11 cellular contexts compared by ENCODE assay signal in the genomic region with DNA sequence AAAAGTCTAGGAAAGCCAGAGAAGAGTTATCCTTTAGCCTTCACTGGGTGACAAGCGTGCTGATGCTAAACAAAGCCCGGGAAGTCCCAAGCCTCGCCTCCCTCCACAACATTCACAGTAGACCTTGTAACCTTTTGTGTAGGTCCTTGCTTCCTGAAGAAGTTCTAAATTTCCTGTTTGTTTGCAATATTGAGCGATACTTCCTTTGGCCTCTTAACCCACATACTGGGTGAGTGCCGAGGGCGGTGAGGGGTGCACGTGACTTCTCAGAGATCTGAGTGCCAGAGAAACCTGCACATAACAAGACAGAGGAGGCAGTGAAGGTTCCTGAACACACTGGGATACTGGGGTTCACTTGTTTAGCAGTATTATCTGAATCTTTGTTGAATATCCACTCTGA.
DNase-seq lines count a peak whose midpoint lies in the region; ATAC-seq and TF ChIP-seq lines count a peak whose summit lies in the region.
"Had no signal": no experiment of that assay in that cellular context is flagged by ENCODE, and none has a peak within 500 bp of the region (broad histone marks: within the 10 kb centered on the region; RNA-seq: fewer than 3 reads in every experiment).

No MANE protein-coding gene starts in this region.

- no peaks in the 10 kb centered on the region for H3K9me3 Mint-ChIP-seq in activated T-cell treated with anti-CD3 and anti-CD28 coated beads, Interleukin-2, amount 50 U/mL, for 72 hours

- no peaks in the 10 kb centered on the region for H3K27me3 Mint-ChIP-seq in activated T-cell treated with anti-CD3 and anti-CD28 coated beads, Interleukin-2, amount 50 U/mL, for 72 hours (ENCODE audit: low read depth)

- H3K27ac Mint-ChIP-seq in activated T-cell treated with anti-CD3 and anti-CD28 coated beads, Interleukin-2, amount 50 U/mL, for 72 hours = peak overlapping the region; percentile 43

- peaks cover 2 to 4% of the 10 kb centered on the region in 2 donors for H3K36me3 Mint-ChIP-seq in activated T-cell treated with anti-CD3 and anti-CD28 coated beads, Interleukin-2, amount 50 U/mL, for 72 hours (ENCODE audit: insufficient read depth in 2 of 2)

- POLR2A ChIA-PET in RWPE1 (lab: Yijun Ruan, JAX; ENCODE audit: low non-redundant PET) = no interaction called here

- ATAC-seq in activated T-cell treated with anti-CD3 and anti-CD28 coated beads, Interleukin-2, amount 50 U/mL, for 72 hours (replicated peaks in 1 of 2) = peak; percentile 66 to 71
- peak; percentile 63 for ATAC-seq in left lobe of liver

- DNase-seq in NCI-H2029 (lab: John Stamatoyannopoulos, UW) (peak; percentile 22), NCI-H2029 treated with DMSO at 0.1 percent for 48 hours (lab: John Stamatoyannopoulos, UW) (no peak), left lobe of liver (ENCODE audit: low spot score) (no peak), RWPE1 (ENCODE audit: low spot score) (no peak), GM03348 (ENCODE audit: low spot score) (no peak), NCI-H524 (lab: John Stamatoyannopoulos, UW) (no peak)
- DNase-seq in activated T-cell treated with anti-CD3 and anti-CD28 coated beads, Interleukin-2, amount 50 U/mL, for 72 hours = peak in 1 of 2 donors; percentile 42
- DNase-seq in stimulated activated naive CD4-positive, alpha-beta T cell (lab: John Stamatoyannopoulos, UW) = peak in 4 of 6 experiments; percentile 11 to 54 (median 30)
- DNase-seq: brain microvascular endothelial cell, EL had no signal

- no peak overlapping the region for H3K27ac ChIP-seq in RWPE1
- H3K27ac ChIP-seq: 22Rv1, brain microvascular endothelial cell had no signal

- no peak for TF ChIP-seq CTCF in RWPE1 (conservative IDR thresholded peaks at IDR 0.05; ENCODE audit: low read depth)

- peak overlapping the region; percentile 51 to 53 for H3K4me3 Mint-ChIP-seq in activated T-cell treated with anti-CD3 and anti-CD28 coated beads, Interleukin-2, amount 50 U/mL, for 72 hours

- CTCF ChIA-PET in RWPE1 (lab: Yijun Ruan, JAX) = interaction anchor here (0.5 kb wide), 1 partner anchor 35 kb away, joined by 3 read pairs; no protein-coding TSS in a partner anchor

- peaks cover 20% of the 10 kb centered on the region for H3K4me1 Mint-ChIP-seq in activated T-cell treated with anti-CD3 and anti-CD28 coated beads, Interleukin-2, amount 50 U/mL, for 72 hours (ENCODE audit: low read depth)

Comparison
In these comparisons a context has a peak if more than half of its experiments do, and no peak if none do; other contexts are left out.
1. DNase-seq: peak in NCI-H2029 (single experiment) and stimulated activated naive CD4-positive, alpha-beta T cell (4 of 6); none in NCI-H2029 treated with DMSO at 0.1 percent for 48 hours (single experiment), left lobe of liver (single experiment), RWPE1 (single experiment), GM03348 (single experiment) and NCI-H524 (0 of 2).